1 cellular context compared by ENCODE assay signal in the genomic region with DNA sequence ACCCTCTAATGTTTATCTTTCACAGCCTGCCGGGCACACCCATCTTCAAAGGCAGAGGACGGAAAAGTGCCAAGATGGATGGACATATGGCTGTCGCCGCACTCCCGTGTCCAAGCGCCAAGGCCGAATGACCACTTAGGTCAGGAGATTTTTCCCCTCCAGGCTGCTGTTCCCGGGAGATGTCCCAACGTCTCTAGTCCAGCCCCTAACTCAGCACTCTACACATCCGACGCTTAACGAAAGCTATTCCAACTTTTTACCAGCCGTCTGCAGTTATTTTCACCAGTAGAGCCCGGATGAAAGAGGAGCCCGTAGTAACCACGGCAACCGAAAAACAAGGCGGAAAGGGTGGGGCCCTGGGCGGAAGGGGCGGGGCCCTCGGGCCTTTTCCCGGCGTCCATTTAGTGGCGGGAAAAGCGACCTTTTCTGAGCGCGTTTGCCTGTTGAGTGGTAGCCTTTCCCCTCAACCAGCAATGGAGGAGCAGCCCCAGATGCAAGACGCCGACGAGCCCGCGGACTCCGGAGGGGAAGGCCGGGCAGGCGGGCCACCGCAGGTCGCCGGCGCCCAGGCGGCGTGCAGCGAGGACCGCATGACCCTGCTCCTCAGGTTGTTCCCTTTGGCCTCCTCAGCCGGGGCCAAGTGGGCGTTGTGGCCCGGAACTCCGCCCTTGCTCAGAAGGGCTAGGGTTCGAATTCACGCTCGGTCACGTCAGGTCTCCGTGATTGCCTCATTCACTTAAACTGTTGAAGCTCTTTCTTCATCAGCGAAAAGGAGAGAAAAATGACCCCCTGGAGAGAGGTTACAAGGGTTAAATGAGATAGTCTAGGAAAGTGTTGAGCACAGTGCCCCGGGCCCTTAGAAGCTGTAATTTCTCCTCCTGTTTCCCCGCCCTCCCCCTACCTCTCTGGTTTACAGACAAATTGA.
TF ChIP-seq lines count a peak whose summit lies in the region.

A gene with protein sequence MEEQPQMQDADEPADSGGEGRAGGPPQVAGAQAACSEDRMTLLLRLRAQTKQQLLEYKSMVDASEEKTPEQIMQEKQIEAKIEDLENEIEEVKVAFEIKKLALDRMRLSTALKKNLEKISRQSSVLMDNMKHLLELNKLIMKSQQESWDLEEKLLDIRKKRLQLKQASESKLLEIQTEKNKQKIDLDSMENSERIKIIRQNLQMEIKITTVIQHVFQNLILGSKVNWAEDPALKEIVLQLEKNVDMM (plus strand): TSS at position 422 of the 925 bp plus-strand sequence. CDS start 52 bp downstream, at position 474.

TF ChIP-seq in H1, 55 proteins besides CTCF, POLR2A, EP300 and RAD21 (continues in another document):
- no peak for TF ChIP-seq CHD2 (IDR thresholded peaks at IDR 0.05; ENCODE audit: low read length)
- TF ChIP-seq TAF7 (optimal IDR thresholded peaks at IDR 0.05; ENCODE audit: borderline replicate concordance, low read depth, low read length): peak; percentile 71
- TF ChIP-seq CTBP2 (IDR thresholded peaks at IDR 0.05; ENCODE audit: borderline replicate concordance, insufficient read depth, insufficient read length, low read length): no peak
- no peak for TF ChIP-seq HDAC6 (IDR thresholded peaks at IDR 0.05; ENCODE audit: low read depth, low read length)
- TF ChIP-seq, protein P1, sequence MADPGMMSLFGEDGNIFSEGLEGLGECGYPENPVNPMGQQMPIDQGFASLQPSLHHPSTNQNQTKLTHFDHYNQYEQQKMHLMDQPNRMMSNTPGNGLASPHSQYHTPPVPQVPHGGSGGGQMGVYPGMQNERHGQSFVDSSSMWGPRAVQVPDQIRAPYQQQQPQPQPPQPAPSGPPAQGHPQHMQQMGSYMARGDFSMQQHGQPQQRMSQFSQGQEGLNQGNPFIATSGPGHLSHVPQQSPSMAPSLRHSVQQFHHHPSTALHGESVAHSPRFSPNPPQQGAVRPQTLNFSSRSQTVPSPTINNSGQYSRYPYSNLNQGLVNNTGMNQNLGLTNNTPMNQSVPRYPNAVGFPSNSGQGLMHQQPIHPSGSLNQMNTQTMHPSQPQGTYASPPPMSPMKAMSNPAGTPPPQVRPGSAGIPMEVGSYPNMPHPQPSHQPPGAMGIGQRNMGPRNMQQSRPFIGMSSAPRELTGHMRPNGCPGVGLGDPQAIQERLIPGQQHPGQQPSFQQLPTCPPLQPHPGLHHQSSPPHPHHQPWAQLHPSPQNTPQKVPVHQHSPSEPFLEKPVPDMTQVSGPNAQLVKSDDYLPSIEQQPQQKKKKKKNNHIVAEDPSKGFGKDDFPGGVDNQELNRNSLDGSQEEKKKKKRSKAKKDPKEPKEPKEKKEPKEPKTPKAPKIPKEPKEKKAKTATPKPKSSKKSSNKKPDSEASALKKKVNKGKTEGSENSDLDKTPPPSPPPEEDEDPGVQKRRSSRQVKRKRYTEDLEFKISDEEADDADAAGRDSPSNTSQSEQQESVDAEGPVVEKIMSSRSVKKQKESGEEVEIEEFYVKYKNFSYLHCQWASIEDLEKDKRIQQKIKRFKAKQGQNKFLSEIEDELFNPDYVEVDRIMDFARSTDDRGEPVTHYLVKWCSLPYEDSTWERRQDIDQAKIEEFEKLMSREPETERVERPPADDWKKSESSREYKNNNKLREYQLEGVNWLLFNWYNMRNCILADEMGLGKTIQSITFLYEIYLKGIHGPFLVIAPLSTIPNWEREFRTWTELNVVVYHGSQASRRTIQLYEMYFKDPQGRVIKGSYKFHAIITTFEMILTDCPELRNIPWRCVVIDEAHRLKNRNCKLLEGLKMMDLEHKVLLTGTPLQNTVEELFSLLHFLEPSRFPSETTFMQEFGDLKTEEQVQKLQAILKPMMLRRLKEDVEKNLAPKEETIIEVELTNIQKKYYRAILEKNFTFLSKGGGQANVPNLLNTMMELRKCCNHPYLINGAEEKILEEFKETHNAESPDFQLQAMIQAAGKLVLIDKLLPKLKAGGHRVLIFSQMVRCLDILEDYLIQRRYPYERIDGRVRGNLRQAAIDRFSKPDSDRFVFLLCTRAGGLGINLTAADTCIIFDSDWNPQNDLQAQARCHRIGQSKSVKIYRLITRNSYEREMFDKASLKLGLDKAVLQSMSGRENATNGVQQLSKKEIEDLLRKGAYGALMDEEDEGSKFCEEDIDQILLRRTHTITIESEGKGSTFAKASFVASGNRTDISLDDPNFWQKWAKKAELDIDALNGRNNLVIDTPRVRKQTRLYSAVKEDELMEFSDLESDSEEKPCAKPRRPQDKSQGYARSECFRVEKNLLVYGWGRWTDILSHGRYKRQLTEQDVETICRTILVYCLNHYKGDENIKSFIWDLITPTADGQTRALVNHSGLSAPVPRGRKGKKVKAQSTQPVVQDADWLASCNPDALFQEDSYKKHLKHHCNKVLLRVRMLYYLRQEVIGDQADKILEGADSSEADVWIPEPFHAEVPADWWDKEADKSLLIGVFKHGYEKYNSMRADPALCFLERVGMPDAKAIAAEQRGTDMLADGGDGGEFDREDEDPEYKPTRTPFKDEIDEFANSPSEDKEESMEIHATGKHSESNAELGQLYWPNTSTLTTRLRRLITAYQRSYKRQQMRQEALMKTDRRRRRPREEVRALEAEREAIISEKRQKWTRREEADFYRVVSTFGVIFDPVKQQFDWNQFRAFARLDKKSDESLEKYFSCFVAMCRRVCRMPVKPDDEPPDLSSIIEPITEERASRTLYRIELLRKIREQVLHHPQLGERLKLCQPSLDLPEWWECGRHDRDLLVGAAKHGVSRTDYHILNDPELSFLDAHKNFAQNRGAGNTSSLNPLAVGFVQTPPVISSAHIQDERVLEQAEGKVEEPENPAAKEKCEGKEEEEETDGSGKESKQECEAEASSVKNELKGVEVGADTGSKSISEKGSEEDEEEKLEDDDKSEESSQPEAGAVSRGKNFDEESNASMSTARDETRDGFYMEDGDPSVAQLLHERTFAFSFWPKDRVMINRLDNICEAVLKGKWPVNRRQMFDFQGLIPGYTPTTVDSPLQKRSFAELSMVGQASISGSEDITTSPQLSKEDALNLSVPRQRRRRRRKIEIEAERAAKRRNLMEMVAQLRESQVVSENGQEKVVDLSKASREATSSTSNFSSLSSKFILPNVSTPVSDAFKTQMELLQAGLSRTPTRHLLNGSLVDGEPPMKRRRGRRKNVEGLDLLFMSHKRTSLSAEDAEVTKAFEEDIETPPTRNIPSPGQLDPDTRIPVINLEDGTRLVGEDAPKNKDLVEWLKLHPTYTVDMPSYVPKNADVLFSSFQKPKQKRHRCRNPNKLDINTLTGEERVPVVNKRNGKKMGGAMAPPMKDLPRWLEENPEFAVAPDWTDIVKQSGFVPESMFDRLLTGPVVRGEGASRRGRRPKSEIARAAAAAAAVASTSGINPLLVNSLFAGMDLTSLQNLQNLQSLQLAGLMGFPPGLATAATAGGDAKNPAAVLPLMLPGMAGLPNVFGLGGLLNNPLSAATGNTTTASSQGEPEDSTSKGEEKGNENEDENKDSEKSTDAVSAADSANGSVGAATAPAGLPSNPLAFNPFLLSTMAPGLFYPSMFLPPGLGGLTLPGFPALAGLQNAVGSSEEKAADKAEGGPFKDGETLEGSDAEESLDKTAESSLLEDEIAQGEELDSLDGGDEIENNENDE (IDR thresholded peaks at IDR 0.05; ENCODE audit: insufficient replicate concordance, low read length): no peak
- TF ChIP-seq JUN (IDR thresholded peaks at IDR 0.05; ENCODE audit: low read depth, low read length): no peak
- peak; percentile 84; the same call in 1 of the 2 replicates for TF ChIP-seq RBBP5 (IDR thresholded peaks at IDR 0.05; ENCODE audit: borderline replicate concordance, low read depth, low read length)
- TF ChIP-seq, protein P2, sequence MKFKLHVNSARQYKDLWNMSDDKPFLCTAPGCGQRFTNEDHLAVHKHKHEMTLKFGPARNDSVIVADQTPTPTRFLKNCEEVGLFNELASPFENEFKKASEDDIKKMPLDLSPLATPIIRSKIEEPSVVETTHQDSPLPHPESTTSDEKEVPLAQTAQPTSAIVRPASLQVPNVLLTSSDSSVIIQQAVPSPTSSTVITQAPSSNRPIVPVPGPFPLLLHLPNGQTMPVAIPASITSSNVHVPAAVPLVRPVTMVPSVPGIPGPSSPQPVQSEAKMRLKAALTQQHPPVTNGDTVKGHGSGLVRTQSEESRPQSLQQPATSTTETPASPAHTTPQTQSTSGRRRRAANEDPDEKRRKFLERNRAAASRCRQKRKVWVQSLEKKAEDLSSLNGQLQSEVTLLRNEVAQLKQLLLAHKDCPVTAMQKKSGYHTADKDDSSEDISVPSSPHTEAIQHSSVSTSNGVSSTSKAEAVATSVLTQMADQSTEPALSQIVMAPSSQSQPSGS (IDR thresholded peaks at IDR 0.05; ENCODE audit: low read length): no peak; the same call in 1 of the 2 replicates
- TF ChIP-seq, protein P3, sequence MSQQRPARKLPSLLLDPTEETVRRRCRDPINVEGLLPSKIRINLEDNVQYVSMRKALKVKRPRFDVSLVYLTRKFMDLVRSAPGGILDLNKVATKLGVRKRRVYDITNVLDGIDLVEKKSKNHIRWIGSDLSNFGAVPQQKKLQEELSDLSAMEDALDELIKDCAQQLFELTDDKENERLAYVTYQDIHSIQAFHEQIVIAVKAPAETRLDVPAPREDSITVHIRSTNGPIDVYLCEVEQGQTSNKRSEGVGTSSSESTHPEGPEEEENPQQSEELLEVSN (IDR thresholded peaks at IDR 0.05): peak; percentile 89
- TF ChIP-seq TEAD4 (IDR thresholded peaks at IDR 0.05; ENCODE audit: low read depth, low read length): no peak
- no peak for TF ChIP-seq KDM5A (IDR thresholded peaks at IDR 0.05; ENCODE audit: low read length)
- TF ChIP-seq SIRT6 (IDR thresholded peaks at IDR 0.05; ENCODE audit: low read length): no peak
- no peak for TF ChIP-seq GABPA (IDR thresholded peaks at IDR 0.05; ENCODE audit: borderline replicate concordance, insufficient read depth, low read length)
- no peak for TF ChIP-seq SUZ12 (IDR thresholded peaks at IDR 0.05; ENCODE audit: low read length)
- peak; percentile 57 to 83; a peak in 2 of 4 replicates for TF ChIP-seq SIN3A (conservative IDR thresholded peaks at IDR 0.05 in 1 of 2, IDR thresholded peaks at IDR 0.05 in 1 of 2; ENCODE audit: low read depth in 1 of 2, low read length in 2 of 2)
- TF ChIP-seq TBP (IDR thresholded peaks at IDR 0.05; ENCODE audit: low read depth, low read length): peak; percentile 87
- TF ChIP-seq RNF2 (IDR thresholded peaks at IDR 0.05; ENCODE audit: borderline replicate concordance, low read depth, low read length, missing control alignments, poor library complexity, severe bottlenecking): no peak
- TF ChIP-seq CEBPB (IDR thresholded peaks at IDR 0.05; ENCODE audit: low read depth, low read length): peak; percentile 87
- TF ChIP-seq RXRA (IDR thresholded peaks at IDR 0.05; ENCODE audit: insufficient read depth, low read depth, low read length): no peak
- no peak for TF ChIP-seq RFX5 (IDR thresholded peaks at IDR 0.05; ENCODE audit: borderline replicate concordance, low read depth, low read length)
- peak; percentile 91 for TF ChIP-seq TAF1 (IDR thresholded peaks at IDR 0.05; ENCODE audit: low read depth, low read length)
- TF ChIP-seq KDM4A (IDR thresholded peaks at IDR 0.05; ENCODE audit: low read depth, low read length, severe bottlenecking): peak; percentile 58
- TF ChIP-seq BCL11A (IDR thresholded peaks at IDR 0.05; ENCODE audit: low read depth in 2 of 2, low read length in 2 of 2): no peak
- TF ChIP-seq CBX8 (IDR thresholded peaks at IDR 0.05; ENCODE audit: borderline replicate concordance, low read depth, low read length): no peak
- TF ChIP-seq CREB1 (IDR thresholded peaks at IDR 0.05): peak; percentile 48; the same call in 1 of the 2 replicates
- TF ChIP-seq HDAC2 (IDR thresholded peaks at IDR 0.05; ENCODE audit: borderline replicate concordance in 1 of 2, low read depth in 2 of 2, low read length in 2 of 2): no peak
- no peak for TF ChIP-seq SIX5 (IDR thresholded peaks at IDR 0.05; ENCODE audit: low read depth, low read length)
- TF ChIP-seq MAFK (IDR thresholded peaks at IDR 0.05; ENCODE audit: low read depth, low read length): no peak
- TF ChIP-seq TCF12 (IDR thresholded peaks at IDR 0.05; ENCODE audit: low read depth, low read length): no peak
- TF ChIP-seq SAP30 (IDR thresholded peaks at IDR 0.05; ENCODE audit: insufficient read depth, insufficient replicate concordance, low read length): no peak
- TF ChIP-seq EZH2 (IDR thresholded peaks at IDR 0.05; ENCODE audit: low read depth, low read length, severe bottlenecking): no peak
- no peak for TF ChIP-seq SRF (IDR thresholded peaks at IDR 0.05; ENCODE audit: low read depth, low read length)
- TF ChIP-seq, protein P4, sequence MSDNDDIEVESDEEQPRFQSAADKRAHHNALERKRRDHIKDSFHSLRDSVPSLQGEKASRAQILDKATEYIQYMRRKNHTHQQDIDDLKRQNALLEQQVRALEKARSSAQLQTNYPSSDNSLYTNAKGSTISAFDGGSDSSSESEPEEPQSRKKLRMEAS (IDR thresholded peaks at IDR 0.05): peak; percentile 80
- TF ChIP-seq JUND (IDR thresholded peaks at IDR 0.05; ENCODE audit: low read length): no peak
- no peak for TF ChIP-seq NANOG (IDR thresholded peaks at IDR 0.05; ENCODE audit: insufficient read depth, low read depth, low read length, poor library complexity, severe bottlenecking)
- no peak for TF ChIP-seq BACH1 (IDR thresholded peaks at IDR 0.05; ENCODE audit: low read length)
- peak; percentile 89; the same call in 1 of the 2 replicates for TF ChIP-seq SP4 (IDR thresholded peaks at IDR 0.05; ENCODE audit: low read length)
- TF ChIP-seq BRCA1 (IDR thresholded peaks at IDR 0.05; ENCODE audit: low read depth, low read length): no peak
- no peak for TF ChIP-seq SP2 (IDR thresholded peaks at IDR 0.05; ENCODE audit: low read length)
- TF ChIP-seq GTF2F1 (IDR thresholded peaks at IDR 0.05; ENCODE audit: borderline replicate concordance, low read depth, low read length): no peak
- no peak for TF ChIP-seq POU5F1 (IDR thresholded peaks at IDR 0.05; ENCODE audit: low read depth, low read length)
- peak; percentile 94 for TF ChIP-seq POLR2AphosphoS5 (IDR thresholded peaks at IDR 0.05; ENCODE audit: low read depth, low read length)
- peak; percentile 46 for TF ChIP-seq ASH2L (IDR thresholded peaks at IDR 0.05; ENCODE audit: low read length)
- TF ChIP-seq PHF8 (conservative IDR thresholded peaks at IDR 0.05; ENCODE audit: low read depth, low read length): peak; percentile 99
- peak; percentile 35; the same call in 1 of the 2 replicates for TF ChIP-seq SP1 (IDR thresholded peaks at IDR 0.05; ENCODE audit: low read depth, low read length)
- TF ChIP-seq, protein P5, sequence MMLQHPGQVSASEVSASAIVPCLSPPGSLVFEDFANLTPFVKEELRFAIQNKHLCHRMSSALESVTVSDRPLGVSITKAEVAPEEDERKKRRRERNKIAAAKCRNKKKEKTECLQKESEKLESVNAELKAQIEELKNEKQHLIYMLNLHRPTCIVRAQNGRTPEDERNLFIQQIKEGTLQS (IDR thresholded peaks at IDR 0.05; ENCODE audit: insufficient read depth, low read depth, low read length): no peak
- peak; percentile 59; the same call in 1 of the 2 replicates for TF ChIP-seq YY1 (IDR thresholded peaks at IDR 0.05; ENCODE audit: low read depth, low read length)
- no peak for TF ChIP-seq ZNF274 (IDR thresholded peaks at IDR 0.05; ENCODE audit: borderline replicate concordance, extremely low read depth, low read length)
- TF ChIP-seq, protein P6, sequence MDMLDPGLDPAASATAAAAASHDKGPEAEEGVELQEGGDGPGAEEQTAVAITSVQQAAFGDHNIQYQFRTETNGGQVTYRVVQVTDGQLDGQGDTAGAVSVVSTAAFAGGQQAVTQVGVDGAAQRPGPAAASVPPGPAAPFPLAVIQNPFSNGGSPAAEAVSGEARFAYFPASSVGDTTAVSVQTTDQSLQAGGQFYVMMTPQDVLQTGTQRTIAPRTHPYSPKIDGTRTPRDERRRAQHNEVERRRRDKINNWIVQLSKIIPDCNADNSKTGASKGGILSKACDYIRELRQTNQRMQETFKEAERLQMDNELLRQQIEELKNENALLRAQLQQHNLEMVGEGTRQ (IDR thresholded peaks at IDR 0.05; ENCODE audit: low read length): no peak
- TF ChIP-seq CHD1 (IDR thresholded peaks at IDR 0.05; ENCODE audit: low read depth, low read length): peak; percentile 43; the same call in 1 of the 2 replicates
